7 cellular contexts compared by ENCODE assay signal in the genomic region with DNA sequence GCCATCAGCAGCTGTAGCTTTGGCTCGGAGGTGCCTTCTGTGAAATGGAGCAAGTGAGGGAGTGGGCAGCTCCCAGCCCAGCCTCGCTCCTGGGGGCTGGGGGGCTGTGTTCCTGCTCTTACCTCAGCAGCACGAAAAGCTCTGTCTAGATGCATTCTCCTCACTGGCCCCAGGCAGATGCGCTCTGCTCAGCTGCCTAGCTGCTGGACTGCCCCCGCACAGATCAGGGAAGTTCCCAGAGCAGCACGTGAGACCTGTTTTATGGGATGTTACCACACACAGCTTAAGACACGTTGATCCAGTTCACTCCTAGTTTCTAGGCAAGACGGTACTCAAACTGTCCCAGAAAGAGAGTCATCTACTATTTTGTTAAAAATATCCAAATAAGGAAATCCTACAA.
A peak's percentile ranks its signal among the peaks of the same experiment; 100 is the strongest.
DNase-seq lines count a peak whose midpoint lies in the region; ATAC-seq and TF ChIP-seq lines count a peak whose summit lies in the region.

No MANE protein-coding gene starts in this region.

- no peak for TF ChIP-seq CTCF in OCI-LY1 (IDR thresholded peaks at IDR 0.05; ENCODE audit: low read length)

- H2AFZ ChIP-seq in OCI-LY1 (ENCODE audit: low read length): no peak overlapping the region

- H3K27me3 ChIP-seq in OCI-LY1 (ENCODE audit: insufficient read depth, low read length): no peaks in the 10 kb centered on the region

- H3K27ac ChIP-seq in OCI-LY1 (ENCODE audit: low read depth, low read length, poor library complexity, severe bottlenecking): peak overlapping the region; percentile 28

- H3F3A ChIP-seq in OCI-LY1 (ENCODE audit: insufficient read depth, low read length): no peaks in the 10 kb centered on the region

- peaks cover 80% of the 10 kb centered on the region for H3K4me1 ChIP-seq in OCI-LY1 (ENCODE audit: insufficient read depth, low read length, severe bottlenecking)

- H3K9me2 ChIP-seq in OCI-LY1 (ENCODE audit: low read depth, low read length): no peaks in the 10 kb centered on the region

- DNase-seq in central memory CD4-positive, alpha-beta T cell: peak; percentile 37
- DNase-seq in stimulated activated CD4-positive, alpha-beta T cell treated with anti-CD3 and anti-CD28 coated beads, Interleukin-15, amount 100 ng/mL, for 48 hours (ENCODE audit: low read depth in 2 of 2): peak; percentile 31 to 50
- DNase-seq in NCI-H2081 treated with DMSO at 0.1 percent for 48 hours (lab: John Stamatoyannopoulos, UW) (no peak), NCI-H69 (lab: John Stamatoyannopoulos, UW) (no peak)

- peaks cover 100% of the 10 kb centered on the region for H3K79me2 ChIP-seq in OCI-LY1 (ENCODE audit: insufficient read depth, low read length)

- H4K20me1 ChIP-seq in OCI-LY1 (ENCODE audit: insufficient read depth, low read length): no peaks in the 10 kb centered on the region

- H3K9ac ChIP-seq in OCI-LY1 (ENCODE audit: low read length): no peak overlapping the region

- H3K36me3 ChIP-seq in OCI-LY1 (ENCODE audit: insufficient read depth, low read length): peaks cover 78% of the 10 kb centered on the region

- H3K9me3 ChIP-seq in OCI-LY1 (ENCODE audit: low read length): no peaks in the 10 kb centered on the region

- peak overlapping the region; percentile 18 for H3K4me3 ChIP-seq in OCI-LY1 (ENCODE audit: low read depth, low read length, poor library complexity, severe bottlenecking)

- ATAC-seq in GM21529 (IDR thresholded peaks at IDR 0.05; ENCODE audit: unreplicated experiment): peak; percentile 36
- ATAC-seq in HG02840 (IDR thresholded peaks at IDR 0.05; ENCODE audit: low FRiP score, unreplicated experiment): no peak

- peak overlapping the region; percentile 57 for H3K4me2 ChIP-seq in OCI-LY1 (ENCODE audit: low read length)

Comparison
In these comparisons a context has a peak if more than half of its experiments do, and no peak if none do; other contexts are left out.
1. DNase-seq: peak in central memory CD4-positive, alpha-beta T cell (single experiment) and stimulated activated CD4-positive, alpha-beta T cell treated with anti-CD3 and anti-CD28 coated beads, Interleukin-15, amount 100 ng/mL, for 48 hours (2 of 2); none in NCI-H2081 treated with DMSO at 0.1 percent for 48 hours (single experiment) and NCI-H69 (single experiment).